Comparison of ENCODE assay signal across 17 cellular contexts in the genomic region with DNA sequence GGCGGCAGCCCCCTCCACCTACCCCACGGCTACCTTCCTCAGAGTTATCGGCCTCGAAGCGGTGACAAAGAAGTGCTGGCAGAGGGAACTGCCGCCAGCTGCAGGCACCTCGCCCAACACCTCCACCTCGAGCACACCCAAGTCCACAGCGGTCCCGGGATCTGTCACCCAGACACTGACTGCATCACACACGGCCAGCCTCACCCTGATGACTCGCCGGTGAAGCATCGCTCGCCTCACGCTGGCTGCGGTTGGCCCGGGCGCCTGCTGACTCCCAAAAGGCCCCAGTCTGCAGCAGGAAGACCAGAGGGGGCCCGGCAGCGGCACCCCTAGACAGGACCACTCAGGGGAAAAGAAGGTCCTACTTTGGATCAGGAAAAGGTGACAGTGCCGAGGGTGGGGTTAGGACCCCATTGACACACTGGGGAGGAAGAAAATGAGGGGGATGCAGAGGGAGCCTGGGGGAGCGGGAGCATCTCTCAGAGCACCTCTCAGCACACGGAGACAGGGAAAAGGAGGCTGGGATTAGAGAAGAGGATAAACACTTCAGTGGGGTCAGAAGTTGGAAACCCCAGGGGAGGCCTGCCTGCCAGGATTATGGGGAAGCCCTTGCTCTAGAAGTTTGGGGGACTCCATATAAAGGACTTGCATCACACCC. TPM values are rescaled to one million over a fixed set of nuclear protein-coding genes. Genes with fewer than 3 reads are reported as not detected.
DNase-seq lines count a peak whose midpoint lies in the region; ATAC-seq and TF ChIP-seq lines count a peak whose summit lies in the region.
"Not testable (repeated sequence)": the region's sequence is repeated elsewhere in the genome, so short reads cannot be mapped to it uniquely, and the experiment has no call there.
"Had no signal": no experiment of that assay in that cellular context is flagged by ENCODE, and none has a peak within 500 bp of the region (broad histone marks: within the 10 kb centered on the region; RNA-seq: fewer than 3 reads in every experiment).

No MANE protein-coding gene starts in this region.

- H3K27ac ChIP-seq in PC-3 (ENCODE audit: low read length); mesendoderm (ENCODE audit: low read depth, low read length): not testable (repeated sequence)

- H3K4me1 ChIP-seq in PC-3 (ENCODE audit: insufficient read depth, low read length); mesendoderm (ENCODE audit: control insufficient read depth, low read depth, low read length): not testable (repeated sequence)

- not testable (repeated sequence) for H2AFZ ChIP-seq in PC-3 (ENCODE audit: low read length)

- not testable (repeated sequence) for H3K4me3 ChIP-seq in PC-3 (ENCODE audit: low read length); fibroblast of mammary gland (ENCODE audit: control insufficient read depth, low read depth, low read length); mesendoderm (ENCODE audit: low read length)

- H3K79me1 ChIP-seq in mesendoderm (ENCODE audit: low read length) = not testable (repeated sequence)

- H3K79me2 ChIP-seq in PC-3 (ENCODE audit: low read length); mesendoderm (ENCODE audit: control insufficient read depth, insufficient read depth, low read length): not testable (repeated sequence)

- ATAC-seq in PC-3 = peak; percentile 100

- H4K20me1 ChIP-seq in PC-3 (ENCODE audit: low read length) = not testable (repeated sequence)

- H2AK5ac ChIP-seq in mesendoderm (ENCODE audit: low read length) = not testable (repeated sequence)

- H3K27ac Mint-ChIP-seq in HFFc6 (peak overlapping the region; percentile 98), MCF 10A (ENCODE audit: low read depth, unreplicated experiment) (peak overlapping the region; percentile 89)

- not testable (repeated sequence) for H3K36me3 ChIP-seq in PC-3 (ENCODE audit: low read depth, low read length); mesendoderm (ENCODE audit: control insufficient read depth, insufficient read depth, low read length)

- not testable (repeated sequence) for H3K9me2 ChIP-seq in PC-3 (replicated peaks; ENCODE audit: low read length)

- H3K4ac ChIP-seq in mesendoderm (ENCODE audit: low read depth, low read length) = not testable (repeated sequence)

- H2BK120ac ChIP-seq in mesendoderm (ENCODE audit: low read depth, low read length) = not testable (repeated sequence)

- H3K4me1 Mint-ChIP-seq in HFFc6 (ENCODE audit: low read depth) = peaks cover 19% of the 10 kb centered on the region
- not testable (repeated sequence) for H3K4me1 Mint-ChIP-seq in MCF 10A (ENCODE audit: insufficient read depth, unreplicated experiment)

- H4K8ac ChIP-seq in mesendoderm (ENCODE audit: low read depth, low read length) = not testable (repeated sequence)

- not testable (repeated sequence) for H3K36me3 Mint-ChIP-seq in HFFc6 (ENCODE audit: low read depth); MCF 10A (ENCODE audit: insufficient read depth, unreplicated experiment)

- not testable (repeated sequence) for H3K9me3 ChIP-seq in PC-3 (ENCODE audit: low read length)

- not testable (repeated sequence) for BruUV-seq in PC-3 (replicated peaks; lab: Mats Ljungman, UMichigan); MCF 10A (replicated peaks; lab: Mats Ljungman, UMichigan)

- not testable (repeated sequence) for H3F3A ChIP-seq in PC-3 (ENCODE audit: low read length, unreplicated experiment)

- POLR2A ChIA-PET in PC-3 (lab: Charles Lee; ENCODE audit: unreplicated experiment) = not testable (repeated sequence)
- POLR2A ChIA-PET in MCF 10A (lab: Yijun Ruan, JAX) = interaction anchor here (0.6 to 1.0 kb wide), 4 partner anchors 9 to 439 kb away, joined by 3 to 5 read pairs (median 4); partner anchors contain the start of gene GYS1

- not testable (repeated sequence) for H3K9ac ChIP-seq in PC-3 (ENCODE audit: low read length); mesendoderm (ENCODE audit: low read length)

- H3K27me3 ChIP-seq in PC-3 (ENCODE audit: low read length); mesendoderm (ENCODE audit: insufficient read depth, low read length, poor library complexity): not testable (repeated sequence)

- H3K4me3 Mint-ChIP-seq in HFFc6 = peak overlapping the region; percentile 79
- H3K4me3 Mint-ChIP-seq in MCF 10A (ENCODE audit: unreplicated experiment) = peak overlapping the region; percentile 19

- WGBS in mesendoderm (ENCODE audit: extremely low coverage, insufficient coverage, low lambda C conversion rate) = no CpG with 5 or more reads among the region's 24 CpGs

- DNase-seq in A172 (ENCODE audit: low spot score) (peak; percentile 68), EL (peak; percentile 76), HFFc6 (peak; percentile 74), PC-3 (peak; percentile 83), SW480 (ENCODE audit: low spot score) (peak; percentile 87), MCF 10A (ENCODE audit: unreplicated experiment) (peak; percentile 65), fibroblast of mammary gland (ENCODE audit: low read depth) (peak; percentile 68), mesendoderm (peak; percentile 51)

- H4K5ac ChIP-seq in mesendoderm (ENCODE audit: low read length) = not testable (repeated sequence)

- H3K9me3 Mint-ChIP-seq in HFFc6; MCF 10A (ENCODE audit: unreplicated experiment): not testable (repeated sequence)

- not testable (repeated sequence) for H2BK5ac ChIP-seq in mesendoderm (ENCODE audit: low read length)

- not testable (repeated sequence) for H3K18ac ChIP-seq in mesendoderm (ENCODE audit: low read length)

- intact Hi-C loops in PC-3 (cut with micrococcal nuclease); MCF 10A (cut with micrococcal nuclease): not testable (repeated sequence)

- H3K56ac ChIP-seq in mesendoderm (ENCODE audit: low read length) = not testable (repeated sequence)

- not testable (repeated sequence) for TF ChIP-seq CTCF in HFFc6 (IDR thresholded peaks at IDR 0.05); PC-3 (conservative IDR thresholded peaks at IDR 0.05; ENCODE audit: low read depth, low read length); MCF 10A (IDR thresholded peaks at IDR 0.05; ENCODE audit: unreplicated experiment); fibroblast of mammary gland (conservative IDR thresholded peaks at IDR 0.05; ENCODE audit: control insufficient read depth, insufficient read depth, low read depth, low read length)

- CTCF ChIA-PET in PC-3 (lab: Charles Lee); MCF 10A (lab: Yijun Ruan, JAX): not testable (repeated sequence)

- peak overlapping the region; percentile 37; the same call in 1 of the 2 replicates for H3K4me2 ChIP-seq in PC-3 (ENCODE audit: low read length)
- H3K4me2 ChIP-seq in mesendoderm (ENCODE audit: low read length) = not testable (repeated sequence)

- not testable (repeated sequence) for H3K27me3 Mint-ChIP-seq in HFFc6 (ENCODE audit: insufficient read depth); MCF 10A (ENCODE audit: insufficient read depth, unreplicated experiment)

- H3K23ac ChIP-seq in mesendoderm (ENCODE audit: low read length) = not testable (repeated sequence)

- H2BK15ac ChIP-seq in mesendoderm (replicated peaks; ENCODE audit: low read depth) = not testable (repeated sequence)

RNA-seq across cellular contexts. Expression of gene CGB8, which starts 1.6 kb away (rescaled TPM):
- 4.7 and 8.8 TPM in 2 replicates for total RNA-seq in A172 (2014; rRNA removed; shearing (Covaris generic))
- total RNA-seq in HFFc6 (2021; fragmentation: NEBNext Ultra II Directional; extraction: Animal tissue kit (Norgen Biotek cat#: 25700)) = 1 to 10 TPM in 4 of 6 experiments, under 1 TPM in 1, not detected in 1; 0.83 to 3.8 (median 3.7) TPM
- 1.2 and 2.2 TPM in 2 replicates for total RNA-seq in PC-3 (2014; rRNA removed)
- 1.3 TPM in 1 of 2 replicates, not detected in the other for total RNA-seq in MCF 10A (2022)
- polyA plus RNA-seq in mesendoderm (2013, experiment 1 of 2) = not detected
- polyA plus RNA-seq in mesendoderm (2013, experiment 2 of 2) = 0.15 TPM
- total RNA-seq: CD8-positive, alpha-beta memory T cell; dermis microvascular lymphatic vessel endothelial cell; left ventricle myocardium superior; mesothelial cell of epicardium; right cardiac atrium; T-helper 17 cell; thoracic aorta; uterus had no signal
- polyA plus RNA-seq: BJ; CD8-positive, alpha-beta memory T cell; right cardiac atrium had no signal

RNA-seq across cellular contexts. Expression of gene CGB5, which starts 6.9 kb away (rescaled TPM):
- 1.3 and 3.4 TPM in 2 replicates for total RNA-seq in A172 (2014; rRNA removed; shearing (Covaris generic))
- under 1 TPM in 2 of 6 experiments, not detected in 4; 0.23 to 0.75 TPM for total RNA-seq in HFFc6 (2021; fragmentation: NEBNext Ultra II Directional; extraction: Animal tissue kit (Norgen Biotek cat#: 25700))
- 0.52 TPM in 1 of 2 replicates, not detected in the other for total RNA-seq in PC-3 (2014; rRNA removed)
- not detected in 2 replicates for total RNA-seq in MCF 10A (2022)
- polyA plus RNA-seq in mesendoderm (2013, experiment 1 of 2) = 0.06 TPM
- polyA plus RNA-seq in mesendoderm (2013, experiment 2 of 2) = not detected
- total RNA-seq: CD8-positive, alpha-beta memory T cell; dermis microvascular lymphatic vessel endothelial cell; left ventricle myocardium superior; right cardiac atrium; T-helper 17 cell; thoracic aorta; uterus had no signal
- polyA plus RNA-seq: BJ; CD8-positive, alpha-beta memory T cell; right cardiac atrium had no signal

RNA-seq across cellular contexts. Expression of gene CGB7, which starts 7.0 kb away (rescaled TPM):
- 0.43 and 1.4 TPM in 2 replicates for total RNA-seq in A172 (2014; rRNA removed; shearing (Covaris generic))
- 1 to 10 TPM in 4 of 6 experiments, under 1 TPM in 2; 0.36 to 2.2 (median 2.1) TPM for total RNA-seq in HFFc6 (2021; fragmentation: NEBNext Ultra II Directional; extraction: Animal tissue kit (Norgen Biotek cat#: 25700))
- total RNA-seq in PC-3 (2014; rRNA removed) = 0.04 and 0.63 TPM in 2 replicates
- 2.3 and 2.5 TPM in 2 replicates for total RNA-seq in MCF 10A (2022)
- 0.29 TPM for polyA plus RNA-seq in mesendoderm (2013, experiment 1 of 2)
- 0.10 TPM for polyA plus RNA-seq in mesendoderm (2013, experiment 2 of 2)
- total RNA-seq: CD8-positive, alpha-beta memory T cell; left ventricle myocardium superior; T-helper 17 cell; thoracic aorta; uterus had no signal
- polyA plus RNA-seq: CD8-positive, alpha-beta memory T cell had no signal

RNA-seq across cellular contexts. Expression of gene CGB1, which starts 13.8 kb away (rescaled TPM):
- total RNA-seq in A172 (2014; rRNA removed; shearing (Covaris generic)) = not detected in 2 replicates
- 1 to 10 TPM in 1 of 6 experiments, under 1 TPM in 1, not detected in 4; 0.38 to 1.0 TPM for total RNA-seq in HFFc6 (2021; fragmentation: NEBNext Ultra II Directional; extraction: Animal tissue kit (Norgen Biotek cat#: 25700))
- total RNA-seq in PC-3 (2014; rRNA removed) (0.95 TPM in 1 of 2 replicates, not detected in the other), MCF 10A (2022) (not detected in 2 replicates)
- not detected for polyA plus RNA-seq in mesendoderm (2013, experiment 1 of 2)
- not detected for polyA plus RNA-seq in mesendoderm (2013, experiment 2 of 2)
- total RNA-seq: CD8-positive, alpha-beta memory T cell; dermis microvascular lymphatic vessel endothelial cell; left ventricle myocardium superior; mesothelial cell of epicardium; right cardiac atrium; T-helper 17 cell; thoracic aorta; uterus had no signal
- polyA plus RNA-seq: BJ; CD8-positive, alpha-beta memory T cell; right cardiac atrium had no signal

RNA-seq across cellular contexts. Expression of gene NTF4, which starts 14.1 kb away (rescaled TPM):
- not detected in 2 replicates for total RNA-seq in A172 (2014; rRNA removed; shearing (Covaris generic))
- 1 to 10 TPM in 2 of 6 experiments, under 1 TPM in 2, not detected in 2; 0.82 to 1.5 (median 1.1) TPM for total RNA-seq in HFFc6 (2021; fragmentation: NEBNext Ultra II Directional; extraction: Animal tissue kit (Norgen Biotek cat#: 25700))
- total RNA-seq in PC-3 (2014; rRNA removed) = 0.18 and 1.6 TPM in 2 replicates
- 6.0 and 7.8 TPM in 2 replicates for total RNA-seq in MCF 10A (2022)
- polyA plus RNA-seq in mesendoderm (2013, experiment 1 of 2) = 0.44 TPM
- polyA plus RNA-seq in mesendoderm (2013, experiment 2 of 2) = 0.53 TPM
- total RNA-seq: CD8-positive, alpha-beta memory T cell; dermis microvascular lymphatic vessel endothelial cell; left ventricle myocardium superior; T-helper 17 cell; thoracic aorta had no signal
- polyA plus RNA-seq: BJ; CD8-positive, alpha-beta memory T cell had no signal
